In genomic region chr2:230473378-230473777, GRCh38 we compare ENCODE assay signal across 1 cellular context.
TF ChIP-seq lines count a peak whose summit lies in the region.

No MANE protein-coding gene starts in this region.

TF ChIP-seq in H1, 55 proteins besides CTCF, POLR2A, EP300 and RAD21 (continued from another document):
- TF ChIP-seq ATF2 (IDR thresholded peaks at IDR 0.05; ENCODE audit: low read length): no peak
